In the genomic region with DNA sequence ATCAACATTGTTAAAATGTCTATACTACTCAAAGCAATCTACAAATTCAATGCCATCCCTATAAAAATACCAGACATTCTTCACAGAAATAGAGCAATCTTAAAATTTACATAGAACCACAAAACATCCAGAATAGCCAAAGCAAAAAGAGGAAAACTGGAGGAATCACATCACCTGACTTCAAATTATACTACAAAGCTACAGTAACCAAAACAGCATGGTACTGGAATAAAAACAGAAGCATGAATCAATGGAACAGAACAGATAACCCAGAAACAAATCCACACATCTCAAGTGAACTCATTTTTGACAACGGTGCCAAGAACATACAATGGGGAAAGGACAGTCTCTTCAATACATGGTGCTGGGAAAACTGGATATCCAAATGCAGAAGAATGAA, we compare ENCODE assay signal across 27 cellular contexts.
"Had no signal": no experiment of that assay in that cellular context is flagged by ENCODE, and none has a peak within 500 bp of the region (broad histone marks: within the 10 kb centered on the region; RNA-seq: fewer than 3 reads in every experiment).

No MANE protein-coding gene starts in this region.

- H3K4me3 Mint-ChIP-seq: naive B cell; natural killer cell; stimulated activated effector memory CD8-positive, alpha-beta T cell treated with anti-CD3 and anti-CD28 coated beads, Interleukin-12 subunit alpha, Interleukin-12 subunit beta, amount 100 ng/mL, for 72 hours; stimulated activated naive CD8-positive, alpha-beta T cell treated with anti-CD3 and anti-CD28 coated beads, Interleukin-15, Interleukin-2, amounts not matched to agents 100 ng/mL and 50 ng/mL, for 24 hours had no signal

- H3K4me3 ChIP-seq: hepatocyte, left ventricle myocardium inferior, lung, pancreas, prostate gland, skin epidermis, suprapubic skin, thoracic aorta, tibial artery, uterus had no signal

- H3K36me3 Mint-ChIP-seq: mesothelial cell of epicardium; stimulated activated effector memory CD8-positive, alpha-beta T cell treated with anti-CD3 and anti-CD28 coated beads, Interleukin-12 subunit alpha, Interleukin-12 subunit beta, amount 100 ng/mL, for 72 hours had no signal

- ATAC-seq: natural killer cell; pancreas; right cardiac atrium; stimulated activated effector memory CD8-positive, alpha-beta T cell treated with anti-CD3 and anti-CD28 coated beads, Interleukin-12 subunit alpha, Interleukin-12 subunit beta, amount 100 ng/mL, for 72 hours had no signal

- H3K9me3 ChIP-seq: pancreas, prostate gland, suprapubic skin, thoracic aorta, tibial artery, uterus had no signal

- DNase-seq: islet precursor cell; left ventricle myocardium inferior; mesendoderm; naive B cell; natural killer cell; nucleus accumbens; pancreas; posterior cingulate gyrus; retina; right cardiac atrium; stimulated activated CD4-positive, alpha-beta T cell treated with anti-CD3 and anti-CD28 coated beads, Interleukin-12 subunit alpha, Interleukin-12 subunit beta, amount 100 ng/mL, for 4 hours; stimulated activated CD4-positive, alpha-beta T cell treated with anti-CD3 and anti-CD28 coated beads, Interleukin-15, amount 100 ng/mL, for 24 hours; stimulated activated CD4-positive, alpha-beta T cell treated with anti-CD3 and anti-CD28 coated beads, Interleukin-2, amount 100 ng/mL, for 24 hours; stimulated activated CD4-positive, alpha-beta T cell treated with anti-CD3 and anti-CD28 coated beads, Interleukin-4, amount 100 ng/mL, for 1 hour; stimulated activated naive CD4-positive, alpha-beta T cell; tibial artery; trophoblast cell; uterus had no signal

- H3K79me2 ChIP-seq: hepatocyte had no signal

- H3K36me3 ChIP-seq: left ventricle myocardium inferior, pancreas, prostate gland, suprapubic skin, thoracic aorta, tibial artery, uterus had no signal

- FAIRE-seq: pancreas had no signal

- H3K27me3 ChIP-seq: hepatocyte, pancreas, suprapubic skin, tibial artery, uterus had no signal

- H3K4me1 Mint-ChIP-seq: natural killer cell had no signal

- H3K27ac Mint-ChIP-seq: mesothelial cell of epicardium; naive B cell; natural killer cell; stimulated activated effector memory CD8-positive, alpha-beta T cell treated with anti-CD3 and anti-CD28 coated beads, Interleukin-12 subunit alpha, Interleukin-12 subunit beta, amount 100 ng/mL, for 72 hours; stimulated activated naive CD8-positive, alpha-beta T cell treated with anti-CD3 and anti-CD28 coated beads, Interleukin-15, Interleukin-2, amounts not matched to agents 100 ng/mL and 50 ng/mL, for 24 hours had no signal

- H3K27ac ChIP-seq: hepatocyte, pancreas, prostate gland, suprapubic skin, thoracic aorta, tibial artery, uterus had no signal

- H3K4me1 ChIP-seq: uterus had no signal
